In genomic region chr7:41188163-41189130, GRCh38 we compare ENCODE assay signal across 1 cellular context.
TF ChIP-seq lines count a peak whose summit lies in the region.

No MANE protein-coding gene starts in this region.

TF ChIP-seq in H1, 55 proteins besides CTCF, POLR2A, EP300 and RAD21 (continued from another document):
- no peak for TF ChIP-seq ATF2 (IDR thresholded peaks at IDR 0.05; ENCODE audit: low read length)
